Comparison of ENCODE assay signal across 1 cellular context in genomic region chr2:161004379-161004778, GRCh38.
TF ChIP-seq lines count a peak whose summit lies in the region.

No MANE protein-coding gene starts in this region.

TF ChIP-seq in HEK293, 187 proteins besides CTCF, POLR2A, EP300 and RAD21 (continued from another document):
- TF ChIP-seq ZNF692 (tag by site-specific recombination; IDR thresholded peaks at IDR 0.05), result no peak
- TF ChIP-seq KLF10 (tag by site-specific recombination; IDR thresholded peaks at IDR 0.05), result no peak
- TF ChIP-seq ZNF785 (tag by site-specific recombination; IDR thresholded peaks at IDR 0.05), result no peak
- no peak for TF ChIP-seq ZNF148 (tag by site-specific recombination; IDR thresholded peaks at IDR 0.05; ENCODE audit: borderline replicate concordance)
